Comparison of ENCODE assay signal across 1 cellular context in the genomic region with DNA sequence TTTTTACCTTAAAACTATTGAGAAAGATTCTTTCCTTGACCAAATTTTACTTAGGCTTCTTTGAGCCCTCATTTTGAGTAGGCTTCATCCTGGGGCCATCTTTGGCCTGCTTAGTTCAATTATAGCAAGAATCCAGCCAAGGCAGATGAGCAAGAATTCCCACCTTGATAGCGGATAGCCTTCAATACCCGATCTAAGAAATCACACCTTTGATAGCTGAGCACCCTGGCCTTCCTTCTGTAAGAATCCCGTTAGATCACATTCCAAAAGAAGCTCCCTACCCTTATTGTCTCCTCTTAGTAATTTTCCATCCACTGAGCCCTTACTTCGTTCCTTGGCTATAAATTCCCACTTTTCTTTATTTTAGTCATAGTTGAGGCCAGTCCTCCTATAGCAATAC.
TF ChIP-seq lines count a peak whose summit lies in the region.

No MANE protein-coding gene starts in this region.

TF ChIP-seq in WTC11, 78 proteins besides CTCF, POLR2A, EP300 and RAD21 (continued from another document):
- TF ChIP-seq, protein P1, sequence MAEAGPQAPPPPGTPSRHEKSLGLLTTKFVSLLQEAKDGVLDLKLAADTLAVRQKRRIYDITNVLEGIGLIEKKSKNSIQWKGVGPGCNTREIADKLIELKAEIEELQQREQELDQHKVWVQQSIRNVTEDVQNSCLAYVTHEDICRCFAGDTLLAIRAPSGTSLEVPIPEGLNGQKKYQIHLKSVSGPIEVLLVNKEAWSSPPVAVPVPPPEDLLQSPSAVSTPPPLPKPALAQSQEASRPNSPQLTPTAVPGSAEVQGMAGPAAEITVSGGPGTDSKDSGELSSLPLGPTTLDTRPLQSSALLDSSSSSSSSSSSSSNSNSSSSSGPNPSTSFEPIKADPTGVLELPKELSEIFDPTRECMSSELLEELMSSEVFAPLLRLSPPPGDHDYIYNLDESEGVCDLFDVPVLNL (CRISPR knock-in tag; IDR thresholded peaks at IDR 0.05; ENCODE audit: borderline replicate concordance, low read depth), result no peak
- TF ChIP-seq MYBL2 (CRISPR knock-in tag; IDR thresholded peaks at IDR 0.05), result no peak
- no peak for TF ChIP-seq ZNF232 (CRISPR knock-in tag; IDR thresholded peaks at IDR 0.05)
- no peak for TF ChIP-seq FOXJ3 (CRISPR knock-in tag; IDR thresholded peaks at IDR 0.05; ENCODE audit: borderline replicate concordance)
- no peak for TF ChIP-seq RELA (CRISPR knock-in tag; IDR thresholded peaks at IDR 0.05; ENCODE audit: borderline replicate concordance)
- TF ChIP-seq ZNF121 (CRISPR knock-in tag; IDR thresholded peaks at IDR 0.05), result no peak
- TF ChIP-seq, protein P2, sequence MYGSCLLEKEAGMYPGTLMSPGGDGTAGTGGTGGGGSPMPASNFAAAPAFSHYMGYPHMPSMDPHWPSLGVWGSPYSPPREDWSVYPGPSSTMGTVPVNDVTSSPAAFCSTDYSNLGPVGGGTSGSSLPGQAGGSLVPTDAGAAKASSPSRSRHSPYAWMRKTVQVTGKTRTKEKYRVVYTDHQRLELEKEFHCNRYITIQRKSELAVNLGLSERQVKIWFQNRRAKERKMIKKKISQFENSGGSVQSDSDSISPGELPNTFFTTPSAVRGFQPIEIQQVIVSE (CRISPR knock-in tag; IDR thresholded peaks at IDR 0.05; ENCODE audit: borderline replicate concordance), result no peak
- TF ChIP-seq, protein P3, sequence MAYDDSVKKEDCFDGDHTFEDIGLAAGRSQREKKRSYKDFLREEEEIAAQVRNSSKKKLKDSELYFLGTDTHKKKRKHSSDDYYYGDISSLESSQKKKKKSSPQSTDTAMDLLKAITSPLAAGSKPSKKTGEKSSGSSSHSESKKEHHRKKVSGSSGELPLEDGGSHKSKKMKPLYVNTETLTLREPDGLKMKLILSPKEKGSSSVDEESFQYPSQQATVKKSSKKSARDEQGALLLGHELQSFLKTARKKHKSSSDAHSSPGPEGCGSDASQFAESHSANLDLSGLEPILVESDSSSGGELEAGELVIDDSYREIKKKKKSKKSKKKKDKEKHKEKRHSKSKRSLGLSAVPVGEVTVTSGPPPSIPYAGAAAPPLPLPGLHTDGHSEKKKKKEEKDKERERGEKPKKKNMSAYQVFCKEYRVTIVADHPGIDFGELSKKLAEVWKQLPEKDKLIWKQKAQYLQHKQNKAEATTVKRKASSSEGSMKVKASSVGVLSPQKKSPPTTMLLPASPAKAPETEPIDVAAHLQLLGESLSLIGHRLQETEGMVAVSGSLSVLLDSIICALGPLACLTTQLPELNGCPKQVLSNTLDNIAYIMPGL (CRISPR knock-in tag; IDR thresholded peaks at IDR 0.05), result no peak
- TF ChIP-seq ZBTB21 (CRISPR knock-in tag; IDR thresholded peaks at IDR 0.05; ENCODE audit: borderline replicate concordance), result no peak
- TF ChIP-seq JAZF1 (CRISPR knock-in tag; IDR thresholded peaks at IDR 0.05), result no peak
- no peak for TF ChIP-seq HMGA2 (CRISPR knock-in tag; IDR thresholded peaks at IDR 0.05)
- no peak for TF ChIP-seq EMX1 (CRISPR knock-in tag; IDR thresholded peaks at IDR 0.05)
- TF ChIP-seq NR3C1 (CRISPR knock-in tag; conservative IDR thresholded peaks at IDR 0.05; ENCODE audit: low read depth), result no peak
- TF ChIP-seq, protein P4, sequence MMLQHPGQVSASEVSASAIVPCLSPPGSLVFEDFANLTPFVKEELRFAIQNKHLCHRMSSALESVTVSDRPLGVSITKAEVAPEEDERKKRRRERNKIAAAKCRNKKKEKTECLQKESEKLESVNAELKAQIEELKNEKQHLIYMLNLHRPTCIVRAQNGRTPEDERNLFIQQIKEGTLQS (CRISPR knock-in tag; conservative IDR thresholded peaks at IDR 0.05), result no peak
- TF ChIP-seq, protein P5, sequence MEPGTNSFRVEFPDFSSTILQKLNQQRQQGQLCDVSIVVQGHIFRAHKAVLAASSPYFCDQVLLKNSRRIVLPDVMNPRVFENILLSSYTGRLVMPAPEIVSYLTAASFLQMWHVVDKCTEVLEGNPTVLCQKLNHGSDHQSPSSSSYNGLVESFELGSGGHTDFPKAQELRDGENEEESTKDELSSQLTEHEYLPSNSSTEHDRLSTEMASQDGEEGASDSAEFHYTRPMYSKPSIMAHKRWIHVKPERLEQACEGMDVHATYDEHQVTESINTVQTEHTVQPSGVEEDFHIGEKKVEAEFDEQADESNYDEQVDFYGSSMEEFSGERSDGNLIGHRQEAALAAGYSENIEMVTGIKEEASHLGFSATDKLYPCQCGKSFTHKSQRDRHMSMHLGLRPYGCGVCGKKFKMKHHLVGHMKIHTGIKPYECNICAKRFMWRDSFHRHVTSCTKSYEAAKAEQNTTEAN (CRISPR knock-in tag; IDR thresholded peaks at IDR 0.05), result no peak
